Comparison of ENCODE assay signal across 20 cellular contexts in genomic region chr12:52439845-52440244, GRCh38. TPM values are rescaled to one million over a fixed set of nuclear protein-coding genes. Genes with fewer than 3 reads are reported as not detected.
A peak's percentile ranks its signal among the peaks of the same experiment; 100 is the strongest.
DNase-seq lines count a peak whose midpoint lies in the region; ATAC-seq and TF ChIP-seq lines count a peak whose summit lies in the region.
"Had no signal": no experiment of that assay in that cellular context is flagged by ENCODE, and none has a peak within 500 bp of the region (broad histone marks: within the 10 kb centered on the region; RNA-seq: fewer than 3 reads in every experiment).

No MANE protein-coding gene starts in this region.

- POLR2A ChIA-PET in PC-9 (lab: Charles Lee; ENCODE audit: unreplicated experiment) = interaction anchor here (0.5 to 0.6 kb wide), 3 partner anchors 69 to 506 kb away, joined by 4 to 10 read pairs (median 7); no protein-coding TSS in a partner anchor

- no peak overlapping the region for H4K91ac ChIP-seq in neuronal stem cell (ENCODE audit: low read depth, low read length, poor library complexity)

- peak overlapping the region; percentile 93 for H4K8ac ChIP-seq in neuronal stem cell (ENCODE audit: low read depth, low read length)

- H2BK15ac ChIP-seq in neuronal stem cell (ENCODE audit: low read length) = no peak overlapping the region

- CTCF ChIA-PET in PC-9 (lab: Charles Lee) = interaction anchor here (1.4 kb wide), 1 partner anchor 44 kb away, joined by 5 read pairs; no protein-coding TSS in a partner anchor

- no peaks in the 10 kb centered on the region for H3K79me1 ChIP-seq in neuronal stem cell (ENCODE audit: low read depth, low read length)

- peaks cover 4% of the 10 kb centered on the region for H3K4me1 Mint-ChIP-seq in endodermal cell

- H3K27ac ChIP-seq in ACC112 (ENCODE audit: low read depth, low read length) (peak overlapping the region; percentile 89; the same call in 1 of the 2 replicates), PC-9 (peak overlapping the region; percentile 97), endodermal cell (ENCODE audit: low read depth, low read length) (no peak overlapping the region), neuronal stem cell (replicated peaks; ENCODE audit: low read length) (no peak overlapping the region)
- H3K27ac ChIP-seq: KMS-11 had no signal

- H3F3A ChIP-seq in PC-9 (ENCODE audit: insufficient read depth, low read depth) = peaks cover 76% of the 10 kb centered on the region

- H3K27ac Mint-ChIP-seq in endodermal cell = no peak overlapping the region
- H3K27ac Mint-ChIP-seq: CD4-positive, CD25-positive, alpha-beta regulatory T cell had no signal

- no peak for TF ChIP-seq CTCF in PC-9 (conservative IDR thresholded peaks at IDR 0.05)
- TF ChIP-seq CTCF in endodermal cell (conservative IDR thresholded peaks at IDR 0.05) = no peak

- H3K23ac ChIP-seq in neuronal stem cell (ENCODE audit: low read depth, low read length, poor library complexity) = no peak overlapping the region

- H3K9me3 ChIP-seq in PC-9 (ENCODE audit: insufficient read depth, low read depth) (no peaks in the 10 kb centered on the region), endodermal cell (ENCODE audit: control insufficient read depth, low read length) (no peaks in the 10 kb centered on the region), neuronal stem cell (replicated peaks in 1 of 2; ENCODE audit: control insufficient read depth in 2 of 2, insufficient read depth in 1 of 2, low read depth in 1 of 2, low read length in 2 of 2) (no peaks in the 10 kb centered on the region)
- H3K9me3 ChIP-seq: BE2C had no signal

- H3K4me1 ChIP-seq in ACC112 (ENCODE audit: control insufficient read depth, insufficient read depth, low read length, unreplicated experiment) = peaks cover 47% of the 10 kb centered on the region
- peaks cover 98% of the 10 kb centered on the region for H3K4me1 ChIP-seq in PC-9 (replicated peaks; ENCODE audit: insufficient read depth)
- H3K4me1 ChIP-seq in endodermal cell (ENCODE audit: control insufficient read depth, insufficient read depth, low read length) = no peaks in the 10 kb centered on the region
- peaks cover 0 to 22% of the 10 kb centered on the region in 2 donors for H3K4me1 ChIP-seq in neuronal stem cell (ENCODE audit: control insufficient read depth in 2 of 2, insufficient read depth in 1 of 2, low read depth in 1 of 2, low read length in 2 of 2)
- H3K4me1 ChIP-seq: BE2C had no signal

- H3K36me3 ChIP-seq in ACC112 (ENCODE audit: insufficient read depth, low read length) = no peaks in the 10 kb centered on the region
- no peaks in the 10 kb centered on the region for H3K36me3 ChIP-seq in PC-9 (ENCODE audit: low read depth)
- H3K36me3 ChIP-seq in endodermal cell (ENCODE audit: control insufficient read depth, insufficient read depth, low read length) = no peaks in the 10 kb centered on the region
- no peaks in the 10 kb centered on the region for H3K36me3 ChIP-seq in neuronal stem cell (replicated peaks in 1 of 2; ENCODE audit: control insufficient read depth in 2 of 2, insufficient read depth in 2 of 2, low read length in 2 of 2)
- H3K36me3 ChIP-seq: BE2C had no signal

- no peaks in the 10 kb centered on the region for H3K79me2 ChIP-seq in ACC112 (ENCODE audit: control insufficient read depth, insufficient read depth, low read length, unreplicated experiment)
- H3K79me2 ChIP-seq in PC-9 (ENCODE audit: low read depth) = no peaks in the 10 kb centered on the region

- DNase-seq in PC-9 (peak in 1 of 2 experiments; percentile 58), endodermal cell (peak; percentile 38), neuronal stem cell (ENCODE audit: low spot score) (no peak), NCI-H1436 treated with DMSO at 0.1 percent for 48 hours (lab: John Stamatoyannopoulos, UW) (no peak), posterior vena cava (ENCODE audit: low spot score) (no peak)
- DNase-seq: BE2C; CD4-positive, CD25-positive, alpha-beta regulatory T cell; GF-D8; NCI-H1092; NCI-H146; NCI-H2081 treated with DMSO at 0.1 percent for 48 hours; NCI-H446 treated with DMSO at 0.1 percent for 48 hours; RPMI8226 had no signal

- H3K14ac ChIP-seq in neuronal stem cell (ENCODE audit: low read length) = no peak overlapping the region

- BruUV-seq in PC-9 (replicated peaks; lab: Mats Ljungman, UMichigan) = no TSS peak

- no peak overlapping the region for H2AFZ ChIP-seq in ACC112 (ENCODE audit: low read length, unreplicated experiment)
- no peak overlapping the region for H2AFZ ChIP-seq in PC-9
- H2AFZ ChIP-seq in neuronal stem cell (ENCODE audit: low read length) = no peak overlapping the region

- no peak overlapping the region for H2BK120ac ChIP-seq in neuronal stem cell (ENCODE audit: low read depth, low read length)

- H2AK5ac ChIP-seq in neuronal stem cell (ENCODE audit: low read depth, low read length) = no peak overlapping the region

- peak overlapping the region; percentile 69 for H3K4me2 ChIP-seq in PC-9
- H3K4me2 ChIP-seq in neuronal stem cell (ENCODE audit: insufficient read depth, low read length, poor library complexity, severe bottlenecking) = no peak overlapping the region
- H3K4me2 ChIP-seq: KMS-11 had no signal

- H4K20me1 ChIP-seq in PC-9 (ENCODE audit: insufficient read depth) = no peaks in the 10 kb centered on the region

- H3K18ac ChIP-seq in neuronal stem cell (ENCODE audit: low read length) = peak overlapping the region; percentile 1

- no peaks in the 10 kb centered on the region for H3K36me3 Mint-ChIP-seq in endodermal cell (ENCODE audit: low read depth)
- H3K36me3 Mint-ChIP-seq: CD4-positive, CD25-positive, alpha-beta regulatory T cell had no signal

- no peak overlapping the region for H2BK5ac ChIP-seq in neuronal stem cell (ENCODE audit: low read length)

- WGBS in endodermal cell (ENCODE audit: insufficient coverage in 1 of 2, insufficient read length in 1 of 2), 2 experiments = 89 to 100% methylated on average over 1 to 2 of the region's 2 CpGs
- no CpG with 5 or more reads among the region's 2 CpGs for WGBS in neuronal stem cell (ENCODE audit: extremely low coverage in 2 of 2, insufficient read length in 2 of 2, insufficient replicate concordance in 1 of 2), 2 donors

- no peak for ATAC-seq in HG03439 (IDR thresholded peaks at IDR 0.05; ENCODE audit: unreplicated experiment)

- peaks cover 2% of the 10 kb centered on the region for H3K27me3 Mint-ChIP-seq in endodermal cell (ENCODE audit: insufficient read depth)

- no peaks in the 10 kb centered on the region for H3K9me3 Mint-ChIP-seq in endodermal cell

- H3K4me3 ChIP-seq in ACC112 (ENCODE audit: low read depth, low read length) (no peak overlapping the region), PC-9 (no peak overlapping the region), endodermal cell (ENCODE audit: low read length) (no peak overlapping the region), neuronal stem cell (ENCODE audit: low read length in 2 of 2) (no peak overlapping the region)

- H3K4ac ChIP-seq in neuronal stem cell (ENCODE audit: low read length) = no peak overlapping the region

- H3K9ac ChIP-seq in endodermal cell (ENCODE audit: extremely low read depth, low read length, poor library complexity, severe bottlenecking) = no peak overlapping the region
- no peak overlapping the region for H3K9ac ChIP-seq in neuronal stem cell (ENCODE audit: low read depth, low read length, poor library complexity)
- H3K9ac ChIP-seq: KMS-11 had no signal

- H3K27me3 ChIP-seq in ACC112 (ENCODE audit: insufficient read depth, low read length) (no peaks in the 10 kb centered on the region), PC-9 (ENCODE audit: insufficient read depth, low read depth) (no peaks in the 10 kb centered on the region), endodermal cell (ENCODE audit: control insufficient read depth, insufficient read depth, low read length, poor library complexity, severe bottlenecking) (no peaks in the 10 kb centered on the region), neuronal stem cell (ENCODE audit: control insufficient read depth in 3 of 3, insufficient read depth in 3 of 3, low read depth in 1 of 3, low read length in 3 of 3) (no peaks in the 10 kb centered on the region)

- H2BK12ac ChIP-seq in neuronal stem cell (ENCODE audit: low read length) = no peak overlapping the region

- no peaks in the 10 kb centered on the region for H3K9me2 ChIP-seq in PC-9 (ENCODE audit: insufficient read depth)

- intact Hi-C loops in PC-9 (cut with micrococcal nuclease; ENCODE audit: unreplicated experiment) (loop anchor here (5.0 kb wide), 2 partner anchors 43 to 293 kb away; no protein-coding TSS in a partner anchor), posterior vena cava (cut with DNase I) (no loop called here)

- no peak overlapping the region for H3K4me3 Mint-ChIP-seq in endodermal cell
- H3K4me3 Mint-ChIP-seq: CD4-positive, CD25-positive, alpha-beta regulatory T cell had no signal

RNA-seq across cellular contexts. Expression of gene KRT75, which starts 5.7 kb away (rescaled TPM):
- total RNA-seq in PC-9 (2021) = not detected in 2 replicates
- not detected for total RNA-seq in endodermal cell
- polyA plus RNA-seq in endodermal cell (2013, experiment 1 of 2) = not detected
- polyA plus RNA-seq in endodermal cell (2013, experiment 2 of 2) = not detected
- not detected for polyA plus RNA-seq in neuronal stem cell (2013, experiment 1 of 2)
- polyA plus RNA-seq in neuronal stem cell (2013, experiment 2 of 2) = not detected
- not detected for total RNA-seq in posterior vena cava
- total RNA-seq: A172; CD4-positive, CD25-positive, alpha-beta regulatory T cell; OCI-LY7 had no signal
- polyA plus RNA-seq: CD4-positive, CD25-positive, alpha-beta regulatory T cell had no signal

RNA-seq across cellular contexts. Expression of gene KRT6B, which starts 12.1 kb away (rescaled TPM):
- 0.98 and 1.1 TPM in 2 replicates for total RNA-seq in PC-9 (2021)
- not detected for total RNA-seq in endodermal cell
- polyA plus RNA-seq in endodermal cell (2013, experiment 1 of 2) = not detected
- polyA plus RNA-seq in endodermal cell (2013, experiment 2 of 2) = not detected
- not detected for polyA plus RNA-seq in neuronal stem cell (2013, experiment 1 of 2)
- not detected for polyA plus RNA-seq in neuronal stem cell (2013, experiment 2 of 2)
- total RNA-seq in posterior vena cava = not detected
- total RNA-seq: A172; CD4-positive, CD25-positive, alpha-beta regulatory T cell; H4; OCI-LY7 had no signal
- polyA plus RNA-seq: CD4-positive, CD25-positive, alpha-beta regulatory T cell had no signal

RNA-seq across cellular contexts. Expression of gene KRT82, which starts 33.7 kb away (rescaled TPM):
- not detected in 2 replicates for total RNA-seq in PC-9 (2021)
- not detected for total RNA-seq in endodermal cell
- not detected for polyA plus RNA-seq in endodermal cell (2013, experiment 1 of 2)
- polyA plus RNA-seq in endodermal cell (2013, experiment 2 of 2) = not detected
- not detected for polyA plus RNA-seq in neuronal stem cell (2013, experiment 1 of 2)
- polyA plus RNA-seq in neuronal stem cell (2013, experiment 2 of 2) = not detected
- not detected for total RNA-seq in posterior vena cava
- total RNA-seq: A172; CD4-positive, CD25-positive, alpha-beta regulatory T cell; H4; HT-29; OCI-LY7 had no signal
- polyA plus RNA-seq: CD4-positive, CD25-positive, alpha-beta regulatory T cell had no signal

RNA-seq across cellular contexts. Expression of gene KRT6C, which starts 33.8 kb away (rescaled TPM):
- total RNA-seq in PC-9 (2021) (not detected in 2 replicates), endodermal cell (not detected), posterior vena cava (not detected)
- not detected for polyA plus RNA-seq in endodermal cell (2013, experiment 1 of 2)
- polyA plus RNA-seq in endodermal cell (2013, experiment 2 of 2) = not detected
- not detected for polyA plus RNA-seq in neuronal stem cell (2013, experiment 1 of 2)
- not detected for polyA plus RNA-seq in neuronal stem cell (2013, experiment 2 of 2)
- total RNA-seq: A172; CD4-positive, CD25-positive, alpha-beta regulatory T cell; H4; HT-29; OCI-LY7 had no signal
- polyA plus RNA-seq: CD4-positive, CD25-positive, alpha-beta regulatory T cell had no signal

RNA-seq across cellular contexts. Expression of gene KRT6A, which starts 53.2 kb away (rescaled TPM):
- total RNA-seq in PC-9 (2021) (55.9 and 87.5 TPM in 2 replicates), endodermal cell (not detected), posterior vena cava (not detected)
- not detected for polyA plus RNA-seq in endodermal cell (2013, experiment 1 of 2)
- polyA plus RNA-seq in endodermal cell (2013, experiment 2 of 2) = not detected
- polyA plus RNA-seq in neuronal stem cell (2013, experiment 1 of 2) = not detected
- polyA plus RNA-seq in neuronal stem cell (2013, experiment 2 of 2) = not detected
- total RNA-seq: A172; CD4-positive, CD25-positive, alpha-beta regulatory T cell; H4; HT-29 had no signal
- polyA plus RNA-seq: CD4-positive, CD25-positive, alpha-beta regulatory T cell had no signal

Comparison
In these comparisons a context has a peak if more than half of its experiments do, and no peak if none do; other contexts are left out.
1. H3K27ac ChIP-seq: peak in ACC112 (single experiment) and PC-9 (single experiment); none in endodermal cell (single experiment) and neuronal stem cell (single experiment).